ENCODE assay signal across 23 cellular contexts in genomic region chr5:14041528-14042184, GRCh38.
A peak's percentile ranks its signal among the peaks of the same experiment; 100 is the strongest.
DNase-seq lines count a peak whose midpoint lies in the region; ATAC-seq and TF ChIP-seq lines count a peak whose summit lies in the region.
"Had no signal": no experiment of that assay in that cellular context is flagged by ENCODE, and none has a peak within 500 bp of the region (broad histone marks: within the 10 kb centered on the region; RNA-seq: fewer than 3 reads in every experiment).

No MANE protein-coding gene starts in this region.

- H3K79me2 ChIP-seq in GM23248 (ENCODE audit: insufficient read depth) = no peaks in the 10 kb centered on the region

- no peak overlapping the region for H3K4ac ChIP-seq in mesenchymal stem cell (ENCODE audit: low read depth in 1 of 2, low read length in 2 of 2)

- no peak overlapping the region for H2BK120ac ChIP-seq in mesenchymal stem cell (ENCODE audit: low read depth, low read length)

- H2BK5ac ChIP-seq in mesenchymal stem cell (ENCODE audit: low read depth, low read length, poor library complexity, severe bottlenecking) = no peak overlapping the region

- no peak overlapping the region for H2AK5ac ChIP-seq in mesenchymal stem cell (ENCODE audit: low read length, severe bottlenecking)

- no peak overlapping the region for H3K4me3 Mint-ChIP-seq in T-cell
- H3K4me3 Mint-ChIP-seq: activated naive CD8-positive, alpha-beta T cell treated with anti-CD3 and anti-CD28 coated beads for 36 hours; naive thymus-derived CD4-positive, alpha-beta T cell; stimulated activated effector memory CD8-positive, alpha-beta T cell treated with anti-CD3 and anti-CD28 coated beads, Interleukin-12 subunit alpha, Interleukin-12 subunit beta, amount 100 ng/mL, for 72 hours had no signal

- in situ Hi-C loops in GM23248 (cut with MboI) = no loop called here

- POLR2A ChIA-PET in T-cell (lab: Charles Lee) = no interaction called here

- no peak overlapping the region for H3K4me3 ChIP-seq in AG10803 (ENCODE audit: low read length)
- no peak overlapping the region for H3K4me3 ChIP-seq in GM23248
- no peak overlapping the region for H3K4me3 ChIP-seq in mesenchymal stem cell (ENCODE audit: insufficient read depth in 1 of 2, low read depth in 1 of 2, low read length in 2 of 2)
- H3K4me3 ChIP-seq: cardiac muscle cell, sigmoid colon, tibial nerve had no signal

- 51 to 53% methylated on average over 11 of the region's 11 CpGs for WGBS in GM23248 (ENCODE audit: low coverage in 1 of 2, low lambda C conversion rate in 2 of 2, missing lambda C conversion rate in 2 of 2), 2 experiments
- 77% methylated on average over 10 of the region's 11 CpGs for WGBS in mesenchymal stem cell

- CTCF ChIA-PET in T-cell (lab: Charles Lee) = no interaction called here

- no peak overlapping the region for H2BK12ac ChIP-seq in mesenchymal stem cell (ENCODE audit: low read length in 2 of 2)

- H4K8ac ChIP-seq in mesenchymal stem cell (ENCODE audit: low read length) = no peak overlapping the region

- ATAC-seq in T-cell (replicated peaks in 1 of 4) (no peak), GM21360 (IDR thresholded peaks at IDR 0.05; ENCODE audit: unreplicated experiment) (no peak)
- ATAC-seq: naive thymus-derived CD4-positive, alpha-beta T cell; stimulated activated effector memory CD8-positive, alpha-beta T cell treated with anti-CD3 and anti-CD28 coated beads, Interleukin-12 subunit alpha, Interleukin-12 subunit beta, amount 100 ng/mL, for 72 hours had no signal

- H3K36me3 ChIP-seq in GM23248 (ENCODE audit: low read depth) = no peaks in the 10 kb centered on the region
- H3K36me3 ChIP-seq in mesenchymal stem cell (ENCODE audit: control insufficient read depth in 1 of 2, insufficient read depth in 2 of 2, low read depth in 1 of 2, low read length in 2 of 2) = no peaks in the 10 kb centered on the region
- H3K36me3 ChIP-seq: cardiac muscle cell, sigmoid colon, tibial nerve had no signal

- no peaks in the 10 kb centered on the region for H3K79me1 ChIP-seq in mesenchymal stem cell (replicated peaks; ENCODE audit: low read length, poor library complexity, severe bottlenecking)

- H3K23ac ChIP-seq in mesenchymal stem cell (ENCODE audit: low read length in 2 of 2) = no peak overlapping the region

- TF ChIP-seq CTCF in AG10803 (conservative IDR thresholded peaks at IDR 0.05; ENCODE audit: low read length) = peak; percentile 5; the same call in 1 of the 2 replicates

- H3K4me1 ChIP-seq in GM23248 (ENCODE audit: insufficient read depth) (peaks cover 43% of the 10 kb centered on the region), mesenchymal stem cell (ENCODE audit: control insufficient read depth, insufficient read depth, low read depth, low read length) (peaks cover 17% of the 10 kb centered on the region)

- no peaks in the 10 kb centered on the region for H4K20me1 ChIP-seq in GM23248 (ENCODE audit: insufficient read depth)

- no peak overlapping the region for H4K91ac ChIP-seq in mesenchymal stem cell (ENCODE audit: low read length)

- no peaks in the 10 kb centered on the region for H3K27me3 ChIP-seq in GM23248 (replicated peaks; ENCODE audit: insufficient read depth)
- no peaks in the 10 kb centered on the region for H3K27me3 ChIP-seq in mesenchymal stem cell (ENCODE audit: control insufficient read depth in 1 of 2, insufficient read depth in 1 of 2, low read length in 2 of 2)
- H3K27me3 ChIP-seq: cardiac muscle cell, sigmoid colon, tibial nerve had no signal

- H3K4me1 Mint-ChIP-seq in T-cell = no peaks in the 10 kb centered on the region
- H3K4me1 Mint-ChIP-seq: activated naive CD8-positive, alpha-beta T cell treated with anti-CD3 and anti-CD28 coated beads for 36 hours; naive thymus-derived CD4-positive, alpha-beta T cell; stimulated activated effector memory CD8-positive, alpha-beta T cell treated with anti-CD3 and anti-CD28 coated beads, Interleukin-12 subunit alpha, Interleukin-12 subunit beta, amount 100 ng/mL, for 72 hours had no signal

- peak overlapping the region in 1 of 2 experiments; percentile 25 for H3K18ac ChIP-seq in mesenchymal stem cell (ENCODE audit: low read depth in 1 of 2, low read length in 2 of 2)

- peaks cover 37% of the 10 kb centered on the region for H3F3A ChIP-seq in GM23248 (ENCODE audit: insufficient read depth)

- H3K4me2 ChIP-seq in GM23248 (ENCODE audit: unreplicated experiment) = no peak overlapping the region
- no peak overlapping the region for H3K4me2 ChIP-seq in mesenchymal stem cell (ENCODE audit: low read length, poor library complexity, severe bottlenecking)

- H3K27ac ChIP-seq in GM23248 = peak overlapping the region; percentile 24
- H3K27ac ChIP-seq in mesenchymal stem cell (ENCODE audit: low read length, poor library complexity, severe bottlenecking) = no peak overlapping the region
- H3K27ac ChIP-seq: cardiac muscle cell, sigmoid colon, tibial nerve had no signal

- no peaks in the 10 kb centered on the region for H3K9me3 Mint-ChIP-seq in T-cell
- H3K9me3 Mint-ChIP-seq: activated naive CD8-positive, alpha-beta T cell treated with anti-CD3 and anti-CD28 coated beads for 36 hours had no signal

- no peak overlapping the region for H3K27ac Mint-ChIP-seq in T-cell
- H3K27ac Mint-ChIP-seq: activated naive CD8-positive, alpha-beta T cell treated with anti-CD3 and anti-CD28 coated beads for 36 hours; naive thymus-derived CD4-positive, alpha-beta T cell; progenitor cell of endocrine pancreas; stimulated activated effector memory CD8-positive, alpha-beta T cell treated with anti-CD3 and anti-CD28 coated beads, Interleukin-12 subunit alpha, Interleukin-12 subunit beta, amount 100 ng/mL, for 72 hours had no signal

- DNase-seq in AG10803 (ENCODE audit: low read depth) = peak; percentile 51
- DNase-seq in GM23248 = peak; percentile 71
- peak; percentile 10 for DNase-seq in NOMO-1 treated with dmso at 0.1 percent for 144 hours (lab: John Stamatoyannopoulos, UW; ENCODE audit: unreplicated experiment)
- peak; percentile 37 for DNase-seq in mesenchymal stem cell
- no peak for DNase-seq in stimulated activated CD4-positive, alpha-beta T cell treated with anti-CD3 and anti-CD28 coated beads, Interleukin-2, amount 100 ng/mL, for 24 hours
- no peak for DNase-seq in NCI-H1092 (lab: John Stamatoyannopoulos, UW)
- no peak for DNase-seq in T-cell
- DNase-seq: activated CD4-positive, alpha-beta T cell treated with anti-CD3 and anti-CD28 coated beads for 48 hours; activated CD8-positive, alpha-beta memory T cell treated with anti-CD3 and anti-CD28 coated beads for 24 hours; activated naive CD8-positive, alpha-beta T cell treated with anti-CD3 and anti-CD28 coated beads for 36 hours; activated T-cell treated with anti-CD3 and anti-CD28 coated beads for 4 hours; aorta; naive thymus-derived CD4-positive, alpha-beta T cell; NCI-H1417 treated with DMSO at 0.1 percent for 48 hours; NCI-H2029 treated with DMSO at 0.1 percent for 48 hours; NCI-H524 treated with DMSO at 0.1 percent for 48 hours; NK-92 treated with Interleukin-12 subunit alpha and Interleukin-12 subunit beta, amount 100 ng/mL, for 24 hours; sigmoid colon had no signal

- H3K9me2 ChIP-seq in GM23248 (ENCODE audit: insufficient read depth) = no peaks in the 10 kb centered on the region

- H2AFZ ChIP-seq in GM23248 = no peak overlapping the region
- H2AFZ ChIP-seq in mesenchymal stem cell (ENCODE audit: low read depth, low read length) = no peak overlapping the region

- H2BK15ac ChIP-seq in mesenchymal stem cell (ENCODE audit: low read depth, poor library complexity, severe bottlenecking) = no peak overlapping the region

- H3K9ac ChIP-seq in GM23248 (no peak overlapping the region), mesenchymal stem cell (ENCODE audit: low read length) (no peak overlapping the region)

- H3K9me3 ChIP-seq in GM23248 (ENCODE audit: low read depth) (no peaks in the 10 kb centered on the region), mesenchymal stem cell (ENCODE audit: control insufficient read depth, low read length) (no peaks in the 10 kb centered on the region)
- H3K9me3 ChIP-seq: sigmoid colon, tibial nerve had no signal

- H3K14ac ChIP-seq in mesenchymal stem cell (ENCODE audit: low read length in 2 of 2) = no peak overlapping the region

- H3K27me3 Mint-ChIP-seq in T-cell = peaks cover 2 to 26% of the 10 kb centered on the region in 2 donors

- no peaks in the 10 kb centered on the region for H3K36me3 Mint-ChIP-seq in T-cell
- H3K36me3 Mint-ChIP-seq: activated naive CD8-positive, alpha-beta T cell treated with anti-CD3 and anti-CD28 coated beads for 36 hours; naive thymus-derived CD4-positive, alpha-beta T cell; stimulated activated effector memory CD8-positive, alpha-beta T cell treated with anti-CD3 and anti-CD28 coated beads, Interleukin-12 subunit alpha, Interleukin-12 subunit beta, amount 100 ng/mL, for 72 hours had no signal

Comparison
In these comparisons a context has a peak if more than half of its experiments do, and no peak if none do; other contexts are left out.
1. DNase-seq: peak in AG10803 (single experiment), GM23248 (single experiment), NOMO-1 treated with dmso at 0.1 percent for 144 hours (single experiment) and mesenchymal stem cell (single experiment); none in stimulated activated CD4-positive, alpha-beta T cell treated with anti-CD3 and anti-CD28 coated beads, Interleukin-2, amount 100 ng/mL, for 24 hours (0 of 2), NCI-H1092 (single experiment) and T-cell (0 of 34).